ENCODE assay signal across 1 cellular context in genomic region chr9:131092030-131092429, GRCh38.
TF ChIP-seq lines count a peak whose summit lies in the region.

No MANE protein-coding gene starts in this region.

TF ChIP-seq in WTC11, 78 proteins besides CTCF, POLR2A, EP300 and RAD21:
- TF ChIP-seq ZNF671 (CRISPR knock-in tag; IDR thresholded peaks at IDR 0.05) = no peak
- no peak for TF ChIP-seq ATF6 (CRISPR knock-in tag; IDR thresholded peaks at IDR 0.05)
- no peak for TF ChIP-seq MXD4 (CRISPR knock-in tag; IDR thresholded peaks at IDR 0.05; ENCODE audit: borderline replicate concordance)
- TF ChIP-seq IRF2 (CRISPR knock-in tag; IDR thresholded peaks at IDR 0.05; ENCODE audit: borderline replicate concordance, low read depth) = no peak
- TF ChIP-seq E2F4 (CRISPR knock-in tag; IDR thresholded peaks at IDR 0.05; ENCODE audit: borderline replicate concordance, low read depth) = no peak
- TF ChIP-seq GTF2I (CRISPR knock-in tag; conservative IDR thresholded peaks at IDR 0.05) = no peak
- TF ChIP-seq HMGXB4 (CRISPR knock-in tag; IDR thresholded peaks at IDR 0.05) = no peak
- no peak for TF ChIP-seq ELF4 (CRISPR knock-in tag; IDR thresholded peaks at IDR 0.05; ENCODE audit: low read depth)
- no peak for TF ChIP-seq TEAD1 (CRISPR knock-in tag; IDR thresholded peaks at IDR 0.05)
